In the genomic region with DNA sequence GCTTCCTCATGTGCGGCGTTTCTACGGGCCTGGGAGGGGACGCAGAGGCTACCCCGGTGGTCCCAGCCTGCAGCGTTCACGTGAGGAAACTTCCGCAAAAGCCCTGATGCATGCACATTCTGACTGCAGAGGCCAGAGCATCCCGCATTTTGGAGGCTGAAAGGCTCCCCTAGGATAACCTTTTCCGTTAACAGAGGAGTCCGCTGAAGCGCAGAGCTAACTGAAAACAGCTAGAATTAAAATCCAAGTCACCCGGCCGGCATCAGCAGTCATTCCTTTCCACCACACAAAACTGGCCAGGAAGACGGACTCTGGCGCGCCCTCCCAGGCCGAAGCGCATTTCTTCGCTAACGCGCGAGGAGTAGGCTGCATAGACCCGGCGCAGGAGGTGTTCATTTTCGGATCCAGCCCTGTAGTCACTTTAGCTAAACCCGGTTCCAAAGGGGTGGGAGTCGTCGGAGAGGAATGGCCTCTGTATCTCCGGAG, we compare ENCODE assay signal across 8 cellular contexts. TPM values are rescaled to one million over a fixed set of nuclear protein-coding genes. Genes with fewer than 3 reads are reported as not detected.
DNase-seq lines count a peak whose midpoint lies in the region; ATAC-seq, FAIRE-seq and TF ChIP-seq lines count a peak whose summit lies in the region.

No MANE protein-coding gene starts in this region.

- H3K27ac Mint-ChIP-seq in stimulated activated naive B cell treated with anti-CD40 and anti-IgM and Interleukin-4, amounts not matched to agents 10 μg/mL and 1 μg/mL and 100 μg/mL, for 72 hours: peak overlapping the region; percentile 87

- H3K9ac ChIP-seq in mammary epithelial cell (ENCODE audit: insufficient read depth, low read length) (peak overlapping the region; percentile 84), kidney (ENCODE audit: low read length in 2 of 2) (peak overlapping the region in 1 of 2 donors; percentile 16), MM.1S (ENCODE audit: low read length) (no peak overlapping the region)

- H3K36me3 ChIP-seq in mammary epithelial cell (ENCODE audit: insufficient read depth, low read length): peaks cover 23% of the 10 kb centered on the region
- H3K36me3 ChIP-seq in kidney (ENCODE audit: control insufficient read depth in 1 of 2, insufficient read depth in 2 of 2, low read length in 2 of 2): peaks cover 0 to 5% of the 10 kb centered on the region in 2 donors
- no peaks in the 10 kb centered on the region for H3K36me3 ChIP-seq in MM.1S (replicated peaks; ENCODE audit: insufficient read depth, low read length)

- H3K9me3 ChIP-seq in mammary epithelial cell (replicated peaks; ENCODE audit: insufficient read depth, low read length) (no peaks in the 10 kb centered on the region), kidney (ENCODE audit: control insufficient read depth in 1 of 2, low read length in 2 of 2) (peaks cover 0 to 5% of the 10 kb centered on the region in 2 donors), MM.1S (replicated peaks; ENCODE audit: insufficient read depth, low read length) (no peaks in the 10 kb centered on the region)

- peak overlapping the region; percentile 96 for H3K4me2 ChIP-seq in mammary epithelial cell (ENCODE audit: insufficient read depth, low read depth, low read length)
- H3K4me2 ChIP-seq in MM.1S (ENCODE audit: low read depth, low read length): no peak overlapping the region

- H3F3A ChIP-seq in MM.1S (ENCODE audit: insufficient read depth, low read length): no peaks in the 10 kb centered on the region

- H3K79me2 ChIP-seq in mammary epithelial cell (ENCODE audit: insufficient read depth, low read length) (peaks cover 70% of the 10 kb centered on the region), MM.1S (ENCODE audit: low read length) (no peaks in the 10 kb centered on the region)

- H3K4me1 ChIP-seq in mammary epithelial cell (ENCODE audit: insufficient read depth, low read length) (peaks cover 30% of the 10 kb centered on the region), kidney (ENCODE audit: control insufficient read depth in 1 of 2, insufficient read depth in 1 of 2, low read depth in 1 of 2, low read length in 2 of 2) (peaks cover 0 to 7% of the 10 kb centered on the region in 2 donors), MM.1S (ENCODE audit: low read length) (no peaks in the 10 kb centered on the region)

- H3K27me3 Mint-ChIP-seq in stimulated activated naive B cell treated with anti-CD40 and anti-IgM and Interleukin-4, amounts not matched to agents 10 μg/mL and 1 μg/mL and 100 μg/mL, for 72 hours: peaks cover 9 to 28% of the 10 kb centered on the region in 2 donors

- H3K4me3 Mint-ChIP-seq in stimulated activated naive B cell treated with anti-CD40 and anti-IgM and Interleukin-4, amounts not matched to agents 10 μg/mL and 1 μg/mL and 100 μg/mL, for 72 hours: peak overlapping the region; percentile 86 to 87

- DNase-seq in KG1 (lab: John Stamatoyannopoulos, UW) (peak; percentile 18), mammary epithelial cell (peak; percentile 63), kidney (peak; percentile 88), GOT3 (lab: John Stamatoyannopoulos, UW) (no peak), MM.1S (no peak)
- DNase-seq in stimulated activated naive B cell treated with anti-CD40 and anti-IgM and Interleukin-4, amounts not matched to agents 10 μg/mL and 1 μg/mL and 100 μg/mL, for 72 hours: no peak

- no peaks in the 10 kb centered on the region for H3K9me2 ChIP-seq in MM.1S (replicated peaks; ENCODE audit: insufficient read depth, low read length)

- WGBS in mammary epithelial cell (ENCODE audit: low coverage, missing lambda C conversion rate): 1% methylated on average over 10 of the region's 30 CpGs

- FAIRE-seq in kidney (lab: Jason Lieb, UNC): no peak

- peak overlapping the region; percentile 78 for H2AFZ ChIP-seq in mammary epithelial cell (ENCODE audit: low read depth, low read length)
- H2AFZ ChIP-seq in MM.1S (ENCODE audit: low read length): no peak overlapping the region

- peaks cover 20 to 21% of the 10 kb centered on the region in 2 donors for H3K36me3 Mint-ChIP-seq in stimulated activated naive B cell treated with anti-CD40 and anti-IgM and Interleukin-4, amounts not matched to agents 10 μg/mL and 1 μg/mL and 100 μg/mL, for 72 hours

- in situ Hi-C loops in mammary epithelial cell (cut with MboI; ENCODE audit: low sequenced_read_pairs in 2 of 2): no loop called here

- TF ChIP-seq CTCF in mammary epithelial cell (conservative IDR thresholded peaks at IDR 0.05 in 1 of 2, IDR thresholded peaks at IDR 0.05 in 1 of 2; ENCODE audit: extremely low read depth in 1 of 2, insufficient read depth in 1 of 2, low read depth in 1 of 2, low read length in 2 of 2): peak in 1 of 2 donors; percentile 27
- no peak for TF ChIP-seq CTCF in kidney (IDR thresholded peaks at IDR 0.05; ENCODE audit: borderline replicate concordance, extremely low read depth, insufficient read depth)
- no peak for TF ChIP-seq CTCF in MM.1S (IDR thresholded peaks at IDR 0.05; ENCODE audit: low read length)

- intact Hi-C loops in mammary epithelial cell (cut with micrococcal nuclease) (loop anchor here (1.0 kb wide), 1 partner anchor 36 kb away; no protein-coding TSS in a partner anchor), kidney (cut with DNase I) (no loop called here)

- no peaks in the 10 kb centered on the region for H3K9me3 Mint-ChIP-seq in stimulated activated naive B cell treated with anti-CD40 and anti-IgM and Interleukin-4, amounts not matched to agents 10 μg/mL and 1 μg/mL and 100 μg/mL, for 72 hours

- no peaks in the 10 kb centered on the region for H3K27me3 ChIP-seq in mammary epithelial cell (ENCODE audit: insufficient read depth, low read length)
- H3K27me3 ChIP-seq in MM.1S (replicated peaks; ENCODE audit: insufficient read depth, low read length): peaks cover 15% of the 10 kb centered on the region

- ATAC-seq in GM18868 (IDR thresholded peaks at IDR 0.05; ENCODE audit: unreplicated experiment) (peak; percentile 20), HG03460 (IDR thresholded peaks at IDR 0.05; ENCODE audit: unreplicated experiment) (no peak)
- ATAC-seq in stimulated activated naive B cell treated with anti-CD40 and anti-IgM and Interleukin-4, amounts not matched to agents 10 μg/mL and 1 μg/mL and 100 μg/mL, for 72 hours (replicated peaks): peak; percentile 22 to 32

- peaks cover 17 to 31% of the 10 kb centered on the region in 2 donors for H3K4me1 Mint-ChIP-seq in stimulated activated naive B cell treated with anti-CD40 and anti-IgM and Interleukin-4, amounts not matched to agents 10 μg/mL and 1 μg/mL and 100 μg/mL, for 72 hours

- CTCF ChIA-PET in mammary epithelial cell (lab: Charles Lee; ENCODE audit: low non-redundant PET): interaction anchor here (0.8 to 1.0 kb wide), 2 partner anchors 20 to 35 kb away, joined by 3 to 6 read pairs; no protein-coding TSS in a partner anchor

- H3K4me3 ChIP-seq in mammary epithelial cell (replicated peaks in 1 of 3; ENCODE audit: insufficient read depth in 1 of 3, low read depth in 2 of 3, low read length in 3 of 3) (peak overlapping the region; percentile 54 to 87 (median 71)), kidney (ENCODE audit: low read length in 2 of 2) (peak overlapping the region; percentile 45 to 58), MM.1S (ENCODE audit: low read length) (no peak overlapping the region)

- peak overlapping the region; percentile 85 for H3K27ac ChIP-seq in mammary epithelial cell (ENCODE audit: insufficient read depth, low read depth, low read length)
- peak overlapping the region; percentile 71 to 77 for H3K27ac ChIP-seq in kidney (ENCODE audit: low read depth in 2 of 2, low read length in 2 of 2)
- no peak overlapping the region for H3K27ac ChIP-seq in MM.1S (ENCODE audit: low read length)

- BruUV-seq in mammary epithelial cell (replicated peaks; lab: Mats Ljungman, UMichigan): no TSS peak

- dilution Hi-C loops in mammary epithelial cell (cut with HindIII; ENCODE audit: low sequenced_read_pairs): loop anchor here (5.0 kb wide), 1 partner anchor 65 kb away; no protein-coding TSS in a partner anchor

- peaks cover 2% of the 10 kb centered on the region for H4K20me1 ChIP-seq in mammary epithelial cell (ENCODE audit: insufficient read depth, low read length)
- H4K20me1 ChIP-seq in MM.1S (ENCODE audit: insufficient read depth, low read length): no peaks in the 10 kb centered on the region

RNA-seq across cellular contexts. Expression of a gene that starts 0.7 kb away (rescaled TPM):
- 1,000 to 10,000 TPM in 1 of 2 donors, 100 to 1,000 TPM in 1; 522 to 1,295 TPM for total RNA-seq in mammary epithelial cell
- 1,680 TPM for polyA plus RNA-seq in mammary epithelial cell
- 684 TPM for polyA minus RNA-seq in mammary epithelial cell
- 98.9 TPM for total RNA-seq in kidney
- polyA plus RNA-seq in kidney (ENCODE audit: insufficient read depth, low read depth, low replicate concordance): 25.9 TPM

RNA-seq across cellular contexts. Expression of a gene that starts 53.1 kb away (rescaled TPM):
- total RNA-seq in mammary epithelial cell: 1 to 10 TPM in 1 of 2 donors, under 1 TPM in 1; 0.94 to 1.3 TPM
- 4.9 TPM for polyA plus RNA-seq in mammary epithelial cell
- polyA minus RNA-seq in mammary epithelial cell: 15.5 TPM
- not detected for total RNA-seq in kidney
- polyA plus RNA-seq in kidney (ENCODE audit: insufficient read depth, low read depth, low replicate concordance): not detected

Comparison
In these comparisons a context has a peak if more than half of its experiments do, and no peak if none do; other contexts are left out.
1. DNase-seq: peak in KG1 (single experiment), mammary epithelial cell (single experiment) and kidney (single experiment); none in stimulated activated naive B cell treated with anti-CD40 and anti-IgM and Interleukin-4, amounts not matched to agents 10 μg/mL and 1 μg/mL and 100 μg/mL, for 72 hours (single experiment), GOT3 (single experiment) and MM.1S (single experiment).